17 cellular contexts compared by ENCODE assay signal in the genomic region with DNA sequence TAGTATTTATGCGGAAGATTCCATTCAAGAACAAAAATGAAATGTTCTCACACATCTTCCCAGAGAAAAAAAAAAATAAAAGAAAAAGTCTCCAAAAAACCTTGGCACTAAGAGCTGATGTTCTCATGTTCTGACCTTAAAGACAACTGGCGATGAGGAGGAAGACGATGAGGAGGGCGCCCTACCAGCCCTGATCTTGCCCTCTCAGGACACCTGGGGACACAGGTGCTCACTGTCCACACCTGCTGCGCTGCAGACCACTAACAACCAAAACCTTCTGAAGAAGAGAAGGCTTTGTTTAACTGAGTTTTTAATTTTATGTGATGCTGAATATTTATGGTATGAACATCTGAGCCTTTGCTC.
DNase-seq lines count a peak whose midpoint lies in the region; ATAC-seq and TF ChIP-seq lines count a peak whose summit lies in the region.
"Had no signal": no experiment of that assay in that cellular context is flagged by ENCODE, and none has a peak within 500 bp of the region (broad histone marks: within the 10 kb centered on the region; RNA-seq: fewer than 3 reads in every experiment).

No MANE protein-coding gene starts in this region.

- H3K4me3 Mint-ChIP-seq in activated T-cell treated with anti-CD3 and anti-CD28 coated beads, Interleukin-2, amount 50 U/mL, for 24 hours: peak overlapping the region; percentile 75
- peak overlapping the region in 2 of 3 donors; percentile 34 to 64 for H3K4me3 Mint-ChIP-seq in T-cell
- H3K4me3 Mint-ChIP-seq: neural progenitor cell had no signal

- H3K27me3 Mint-ChIP-seq in activated T-cell treated with anti-CD3 and anti-CD28 coated beads, Interleukin-2, amount 50 U/mL, for 24 hours: no peaks in the 10 kb centered on the region
- no peaks in the 10 kb centered on the region for H3K27me3 Mint-ChIP-seq in T-cell

- H3K4me1 Mint-ChIP-seq in activated T-cell treated with anti-CD3 and anti-CD28 coated beads, Interleukin-2, amount 50 U/mL, for 24 hours (ENCODE audit: low read depth): peaks cover 79% of the 10 kb centered on the region
- H3K4me1 Mint-ChIP-seq in T-cell: peaks cover 76 to 79% (median 77%) of the 10 kb centered on the region in 3 donors

- 89 to 95% methylated on average over 5 of the region's 5 CpGs for WGBS in sigmoid colon, 2 donors

- ATAC-seq in T-cell (replicated peaks in 1 of 4) (no peak), HG03432 (IDR thresholded peaks at IDR 0.05; ENCODE audit: unreplicated experiment) (no peak)

- peaks cover 9% of the 10 kb centered on the region for H3K36me3 Mint-ChIP-seq in activated T-cell treated with anti-CD3 and anti-CD28 coated beads, Interleukin-2, amount 50 U/mL, for 24 hours (ENCODE audit: low read depth)
- peaks cover 11% of the 10 kb centered on the region for H3K36me3 Mint-ChIP-seq in T-cell

- no peaks in the 10 kb centered on the region for H3K9me3 Mint-ChIP-seq in activated T-cell treated with anti-CD3 and anti-CD28 coated beads, Interleukin-2, amount 50 U/mL, for 24 hours
- H3K9me3 Mint-ChIP-seq in T-cell: no peaks in the 10 kb centered on the region
- H3K9me3 Mint-ChIP-seq: memory B cell had no signal

- H3K27ac Mint-ChIP-seq in activated T-cell treated with anti-CD3 and anti-CD28 coated beads, Interleukin-2, amount 50 U/mL, for 24 hours: peak overlapping the region; percentile 97
- peak overlapping the region; percentile 67 to 81 for H3K27ac Mint-ChIP-seq in T-cell
- H3K27ac Mint-ChIP-seq: memory B cell, neural progenitor cell had no signal

- H3K4me3 ChIP-seq in dorsolateral prefrontal cortex: no peak overlapping the region
- no peak overlapping the region for H3K4me3 ChIP-seq in sigmoid colon
- H3K4me3 ChIP-seq: HAP-1, heart right ventricle, neural progenitor cell, vagina had no signal

- H3K27ac ChIP-seq in dorsolateral prefrontal cortex: peak overlapping the region in 38 of 59 donors; percentile 5 to 71 (median 39)
- peak overlapping the region; percentile 53 to 70 (median 60) for H3K27ac ChIP-seq in sigmoid colon
- H3K27ac ChIP-seq: neural progenitor cell had no signal

- no peaks in the 10 kb centered on the region for H3K9me3 ChIP-seq in sigmoid colon
- H3K9me3 ChIP-seq: HAP-1, heart right ventricle, vagina had no signal

- CTCF ChIA-PET in T-cell (lab: Charles Lee): no interaction called here

- POLR2A ChIA-PET in T-cell (lab: Charles Lee): no interaction called here

- no peak for TF ChIP-seq CTCF in dorsolateral prefrontal cortex (IDR thresholded peaks at IDR 0.05 in 54 of 56, conservative IDR thresholded peaks at IDR 0.05 in 2 of 56; ENCODE audit: low read depth in 1 of 56, partially characterized antibody in 56 of 56)
- TF ChIP-seq CTCF in sigmoid colon (IDR thresholded peaks at IDR 0.05): no peak

- DNase-seq in activated T-cell treated with anti-CD3 and anti-CD28 coated beads, Interleukin-2, amount 50 U/mL, for 24 hours: no peak
- DNase-seq in activated T-cell treated with anti-CD3 and anti-CD28 coated beads, Interleukin-2, amount 50 U/mL, for 1 hour: no peak
- DNase-seq in T-cell (no peak), dorsolateral prefrontal cortex (peak in 1 of 10 donors; percentile 9), sigmoid colon (peak; percentile 53), NCI-H524 (lab: John Stamatoyannopoulos, UW) (no peak), UCSD-AML1 (lab: John Stamatoyannopoulos, UW; ENCODE audit: unreplicated experiment) (no peak)
- DNase-seq: heart right ventricle, KG1, NCI-H1092 treated with DMSO at 0.1 percent for 48 hours, NCI-H2107, right cardiac atrium had no signal

- no peak for TF ChIP-seq EP300 in sigmoid colon (IDR thresholded peaks at IDR 0.05)

- H3K27me3 ChIP-seq in dorsolateral prefrontal cortex (no peaks in the 10 kb centered on the region), sigmoid colon (no peaks in the 10 kb centered on the region)
- H3K27me3 ChIP-seq: heart right ventricle, neural progenitor cell, vagina had no signal

- intact Hi-C loops in dorsolateral prefrontal cortex (cut with DNase I): no loop called here
- intact Hi-C loops in sigmoid colon (cut with DNase I): no loop called here

- peaks cover 0 to 82% (median 78%) of the 10 kb centered on the region in 4 donors for H3K4me1 ChIP-seq in sigmoid colon
- H3K4me1 ChIP-seq: HAP-1 had no signal

- H3K36me3 ChIP-seq in sigmoid colon: no peaks in the 10 kb centered on the region
- H3K36me3 ChIP-seq: HAP-1, heart right ventricle, neural progenitor cell, vagina had no signal

- TF ChIP-seq POLR2A in sigmoid colon (IDR thresholded peaks at IDR 0.05): no peak
